13 cellular contexts compared by ENCODE assay signal in the genomic region with DNA sequence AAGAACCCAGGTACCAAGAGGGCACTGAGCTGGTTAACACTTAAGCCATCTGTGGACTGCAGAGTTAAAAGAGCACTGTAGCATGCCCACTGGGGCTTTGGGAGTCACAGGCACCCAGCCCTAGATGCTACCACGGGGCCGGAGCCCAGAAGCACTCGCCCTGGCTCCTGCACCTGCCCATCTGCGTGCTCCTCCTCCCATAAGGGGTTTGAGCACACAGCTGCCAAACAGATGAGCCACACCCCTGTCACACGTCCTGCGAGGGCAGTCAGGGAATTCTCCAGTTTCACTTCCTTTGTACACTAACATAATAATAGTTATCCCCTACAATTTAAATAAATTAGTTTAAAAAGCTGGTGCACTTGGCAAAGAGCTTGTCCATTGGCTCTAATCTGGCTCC. TPM values are rescaled to one million over a fixed set of nuclear protein-coding genes. Genes with fewer than 3 reads are reported as not detected.
DNase-seq lines count a peak whose midpoint lies in the region; ATAC-seq and FAIRE-seq lines count a peak whose summit lies in the region.
"Had no signal": no experiment of that assay in that cellular context is flagged by ENCODE, and none has a peak within 500 bp of the region (broad histone marks: within the 10 kb centered on the region; RNA-seq: fewer than 3 reads in every experiment).

No MANE protein-coding gene starts in this region.

- H3K36me3 ChIP-seq in small intestine (ENCODE audit: control insufficient read depth in 2 of 2, insufficient read depth in 2 of 2, low read length in 2 of 2) = no peaks in the 10 kb centered on the region
- H3K36me3 ChIP-seq: stomach had no signal

- no peak overlapping the region for H3K4me3 ChIP-seq in small intestine (ENCODE audit: low read depth in 1 of 2, low read length in 2 of 2)
- H3K4me3 ChIP-seq: SK-N-MC, stomach had no signal

- H3K27ac ChIP-seq in small intestine (ENCODE audit: low read depth in 1 of 2, low read length in 1 of 2) = no peak overlapping the region
- H3K27ac ChIP-seq: parathyroid adenoma, SK-N-MC, stomach had no signal

- peak; percentile 40 for ATAC-seq in GM21447 (IDR thresholded peaks at IDR 0.05; ENCODE audit: unreplicated experiment)
- ATAC-seq in HG03097 (IDR thresholded peaks at IDR 0.05; ENCODE audit: low FRiP score, unreplicated experiment) = no peak

- no peaks in the 10 kb centered on the region for H3K4me1 ChIP-seq in small intestine (ENCODE audit: control insufficient read depth in 2 of 2, insufficient read depth in 1 of 2, low read depth in 1 of 2, low read length in 1 of 2)
- H3K4me1 ChIP-seq: parathyroid adenoma had no signal

- DNase-seq in NCI-H2029 treated with DMSO at 0.1 percent for 48 hours (lab: John Stamatoyannopoulos, UW) = peak; percentile 60
- DNase-seq in RPMI8226 = peak; percentile 59
- peak; percentile 39 for DNase-seq in small intestine
- no peak for DNase-seq in NCI-H82 (lab: John Stamatoyannopoulos, UW)
- DNase-seq in medulla oblongata (ENCODE audit: extremely low spot score) = no peak
- DNase-seq: activated CD4-positive, alpha-beta memory T cell treated with anti-CD3 and anti-CD28 coated beads for 36 hours; stomach had no signal

- no peaks in the 10 kb centered on the region for H3K27me3 ChIP-seq in small intestine (ENCODE audit: control insufficient read depth in 2 of 2, insufficient read depth in 2 of 2, low read length in 2 of 2)

- no peak for FAIRE-seq in small intestine (lab: Jason Lieb, UNC)
- FAIRE-seq: GM19239 had no signal

- 6 to 30% (median 18%) methylated on average over 6 of the region's 6 CpGs for WGBS in small intestine, 3 donors

- no peaks in the 10 kb centered on the region for H3K9me3 ChIP-seq in small intestine (ENCODE audit: control insufficient read depth, low read depth)
- H3K9me3 ChIP-seq: stomach had no signal

RNA-seq across cellular contexts. Expression of a gene that starts 4.5 kb away (rescaled TPM):
- polyA plus RNA-seq in small intestine = under 1 TPM in 1 of 3 donors, not detected in 2; 0.28 TPM
- polyA plus RNA-seq: BJ, stomach had no signal

Comparison
In these comparisons a context has a peak if more than half of its experiments do, and no peak if none do; other contexts are left out.
1. DNase-seq: peak in NCI-H2029 treated with DMSO at 0.1 percent for 48 hours (single experiment), RPMI8226 (single experiment) and small intestine (single experiment); none in NCI-H82 (single experiment) and medulla oblongata (single experiment).